Comparison of ENCODE assay signal across 13 cellular contexts in the genomic region with DNA sequence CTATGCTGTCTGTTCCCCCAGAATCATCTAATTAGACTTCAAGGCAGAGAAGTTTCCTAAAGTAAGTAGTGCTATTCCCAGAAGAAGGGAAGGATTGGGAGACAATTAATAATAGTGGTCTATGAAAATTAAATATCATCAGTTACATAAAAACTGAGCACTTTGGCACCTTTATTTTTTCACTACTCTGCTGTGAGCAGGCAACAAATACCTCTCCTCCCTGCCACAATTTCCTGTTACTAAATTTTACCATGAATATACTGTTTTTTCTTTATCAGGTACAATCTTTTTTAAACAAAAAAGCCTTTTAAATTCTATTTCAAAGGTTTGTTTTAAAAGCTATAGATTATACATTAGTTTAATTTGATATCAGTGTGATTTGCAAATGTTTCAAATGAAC.
"Had no signal": no experiment of that assay in that cellular context is flagged by ENCODE, and none has a peak within 500 bp of the region (broad histone marks: within the 10 kb centered on the region; RNA-seq: fewer than 3 reads in every experiment).

No MANE protein-coding gene starts in this region.

- H3K27me3 Mint-ChIP-seq: stimulated activated naive CD8-positive, alpha-beta T cell treated with anti-CD3 and anti-CD28 coated beads, Interleukin-15, amount 100 ng/mL, for 72 hours had no signal

- H3K4me3 Mint-ChIP-seq: nephron progenitor cell; stimulated activated naive CD8-positive, alpha-beta T cell treated with anti-CD3 and anti-CD28 coated beads, Interleukin-15, amount 100 ng/mL, for 72 hours had no signal

- H3K9me3 ChIP-seq: heart left ventricle, left lung, mucosa of descending colon, sigmoid colon, thoracic aorta had no signal

- H3K4me1 Mint-ChIP-seq: nephron progenitor cell had no signal

- DNase-seq: activated effector memory CD4-positive, alpha-beta T cell treated with Interleukin-2 at 50 U/mL for 16 hours; activated T-cell treated with anti-CD3 and anti-CD28 coated beads for 4 hours; effector CD4-positive, alpha-beta T cell; heart left ventricle; left lung; mucosa of descending colon; nephron progenitor cell; sigmoid colon; stimulated activated CD4-positive, alpha-beta T cell treated with anti-CD3 and anti-CD28 coated beads, Interleukin-2, amount 100 ng/mL, for 24 hours; stimulated activated naive CD8-positive, alpha-beta T cell treated with anti-CD3 and anti-CD28 coated beads, Interleukin-15, amount 100 ng/mL, for 72 hours had no signal

- ATAC-seq: heart left ventricle; left lung; mucosa of descending colon; SK-N-SH treated with all-trans-retinoic acid at 6 μM for 48 hours; stimulated activated naive CD8-positive, alpha-beta T cell treated with anti-CD3 and anti-CD28 coated beads, Interleukin-15, amount 100 ng/mL, for 72 hours had no signal

- H3K9me3 Mint-ChIP-seq: nephron progenitor cell; stimulated activated naive CD8-positive, alpha-beta T cell treated with anti-CD3 and anti-CD28 coated beads, Interleukin-15, amount 100 ng/mL, for 72 hours had no signal

- H3K36me3 ChIP-seq: cardiac muscle cell, heart left ventricle, left lung, sigmoid colon, thoracic aorta had no signal

- H3K27ac Mint-ChIP-seq: nephron progenitor cell; stimulated activated naive CD8-positive, alpha-beta T cell treated with anti-CD3 and anti-CD28 coated beads, Interleukin-15, amount 100 ng/mL, for 72 hours had no signal

- H3K27ac ChIP-seq: cardiac muscle cell, heart left ventricle, left lung, thoracic aorta had no signal
